ENCODE assay signal across 8 cellular contexts in genomic region chr2:47906261-47907096, GRCh38. TPM values are rescaled to one million over a fixed set of nuclear protein-coding genes. Genes with fewer than 3 reads are reported as not detected.
DNase-seq lines count a peak whose midpoint lies in the region; ATAC-seq and TF ChIP-seq lines count a peak whose summit lies in the region.

FBXO11 (minus strand) TSS chr2:47906498; CDS start chr2:47905720, 778 bp downstream.

- peak; percentile 96 to 99 (median 97) for DNase-seq in CD4-positive, CD25-positive, alpha-beta regulatory T cell
- DNase-seq in NCI-H748 treated with DMSO at 0.1 percent for 48 hours (lab: John Stamatoyannopoulos, UW) (peak; percentile 81), left lung (peak; percentile 97 to 98)
- peak; percentile 83 to 96 for DNase-seq in activated CD4-positive, alpha-beta T cell treated with anti-CD3 and anti-CD28 coated beads, Interleukin-2, amount 50 U/mL, for 24 hours (ENCODE audit: low read depth in 1 of 2, low spot score in 1 of 2)
- peak; percentile 81 to 84 for DNase-seq in stimulated activated CD4-positive, alpha-beta T cell treated with anti-CD3 and anti-CD28 coated beads, Interleukin-2, amount 100 ng/mL, for 48 hours

- peaks cover 11 to 46% (median 38%) of the 10 kb centered on the region in 4 donors for H3K4me1 Mint-ChIP-seq in CD4-positive, CD25-positive, alpha-beta regulatory T cell
- H3K4me1 Mint-ChIP-seq in dendritic cell treated with granulocyte-macrophage colony-stimulating factor and Interleukin-4, amounts not matched to agents 40 ng/mL and 50 ng/mL, for 4 days (ENCODE audit: low read depth) = peaks cover 16% of the 10 kb centered on the region

- peak; percentile 84 to 89 for ATAC-seq in CD4-positive, CD25-positive, alpha-beta regulatory T cell (ENCODE audit: low read depth in 2 of 2)
- ATAC-seq in GM19395 (IDR thresholded peaks at IDR 0.05; ENCODE audit: unreplicated experiment) (peak; percentile 88), HG03565 (IDR thresholded peaks at IDR 0.05; ENCODE audit: unreplicated experiment) (peak; percentile 88), left lung (peak; percentile 92)

- H3K27me3 ChIP-seq in CD4-positive, CD25-positive, alpha-beta regulatory T cell (ENCODE audit: control insufficient read depth, insufficient read depth, low read length) = no peaks in the 10 kb centered on the region
- no peaks in the 10 kb centered on the region for H3K27me3 ChIP-seq in left lung

- peaks cover 23% of the 10 kb centered on the region for H3K4me1 ChIP-seq in CD4-positive, CD25-positive, alpha-beta regulatory T cell (ENCODE audit: control insufficient read depth, insufficient read depth, low read length, poor library complexity, severe bottlenecking)
- H3K4me1 ChIP-seq in left lung = peaks cover 7 to 35% of the 10 kb centered on the region in 2 donors

- no peaks in the 10 kb centered on the region for H3K36me3 Mint-ChIP-seq in CD4-positive, CD25-positive, alpha-beta regulatory T cell
- peaks cover 25% of the 10 kb centered on the region for H3K36me3 Mint-ChIP-seq in dendritic cell treated with granulocyte-macrophage colony-stimulating factor and Interleukin-4, amounts not matched to agents 40 ng/mL and 50 ng/mL, for 4 days (ENCODE audit: low read depth)

- H3K4me3 Mint-ChIP-seq in CD4-positive, CD25-positive, alpha-beta regulatory T cell = peak within 1 kb of the TSS; percentile 83 to 95 (median 95)
- H3K4me3 Mint-ChIP-seq in dendritic cell treated with granulocyte-macrophage colony-stimulating factor and Interleukin-4, amounts not matched to agents 40 ng/mL and 50 ng/mL, for 4 days = peak within 1 kb of the TSS; percentile 97

- peak within 1 kb of the TSS; percentile 86 to 98 (median 91) for H3K27ac Mint-ChIP-seq in CD4-positive, CD25-positive, alpha-beta regulatory T cell
- peak within 1 kb of the TSS; percentile 96 for H3K27ac Mint-ChIP-seq in dendritic cell treated with granulocyte-macrophage colony-stimulating factor and Interleukin-4, amounts not matched to agents 40 ng/mL and 50 ng/mL, for 4 days

- H3K27ac ChIP-seq in CD4-positive, CD25-positive, alpha-beta regulatory T cell (ENCODE audit: insufficient read depth, low read length, poor library complexity, severe bottlenecking) = peak within 1 kb of the TSS; percentile 98
- H3K27ac ChIP-seq in left lung = peak within 1 kb of the TSS; percentile 99

- intact Hi-C loops in dendritic cell treated with granulocyte-macrophage colony-stimulating factor and Interleukin-4, amounts not matched to agents 40 ng/mL and 50 ng/mL, for 4 days (cut with micrococcal nuclease) = loop anchor here (1.0 to 10.0 kb wide), 3 partner anchors 122 to 438 kb away; partner anchors contain the start of gene MSH6
- intact Hi-C loops in left lung (cut with DNase I) = no loop called here

- no peaks in the 10 kb centered on the region for H3K9me3 ChIP-seq in CD4-positive, CD25-positive, alpha-beta regulatory T cell (ENCODE audit: control insufficient read depth in 2 of 2, low read length in 2 of 2)
- no peaks in the 10 kb centered on the region for H3K9me3 ChIP-seq in left lung

- peak within 1 kb of the TSS; percentile 99 for H3K4me3 ChIP-seq in CD4-positive, CD25-positive, alpha-beta regulatory T cell (ENCODE audit: low read depth, low read length)
- peak within 1 kb of the TSS; percentile 75 to 77 for H3K4me3 ChIP-seq in left lung

- no peaks in the 10 kb centered on the region for H3K27me3 Mint-ChIP-seq in CD4-positive, CD25-positive, alpha-beta regulatory T cell
- no peaks in the 10 kb centered on the region for H3K27me3 Mint-ChIP-seq in dendritic cell treated with granulocyte-macrophage colony-stimulating factor and Interleukin-4, amounts not matched to agents 40 ng/mL and 50 ng/mL, for 4 days

- peak in 1 of 2 donors; percentile 42 for TF ChIP-seq CTCF in left lung (IDR thresholded peaks at IDR 0.05)

- no peaks in the 10 kb centered on the region for H3K36me3 ChIP-seq in CD4-positive, CD25-positive, alpha-beta regulatory T cell (ENCODE audit: control insufficient read depth, insufficient read depth, low read length)
- H3K36me3 ChIP-seq in left lung = no peaks in the 10 kb centered on the region

- H3K9me3 Mint-ChIP-seq in CD4-positive, CD25-positive, alpha-beta regulatory T cell = no peaks in the 10 kb centered on the region
- no peaks in the 10 kb centered on the region for H3K9me3 Mint-ChIP-seq in dendritic cell treated with granulocyte-macrophage colony-stimulating factor and Interleukin-4, amounts not matched to agents 40 ng/mL and 50 ng/mL, for 4 days

RNA-seq across cellular contexts. Expression of gene FBXO11, which starts in this region (rescaled TPM):
- total RNA-seq in CD4-positive, CD25-positive, alpha-beta regulatory T cell = 124 TPM
- 1 to 10 TPM; 5.0 to 7.7 (median 6.0) TPM for polyA plus RNA-seq in CD4-positive, CD25-positive, alpha-beta regulatory T cell
- 10 to 100 TPM; 56.2 to 68.2 TPM for total RNA-seq in left lung

Comparison
In these comparisons a context has a peak if more than half of its experiments do, and no peak if none do; other contexts are left out.
1. Peak in every context shown above with its lines: DNase-seq, ATAC-seq, H3K4me3 ChIP-seq and H3K27ac ChIP-seq.